ENCODE assay signal across 10 cellular contexts in the genomic region with DNA sequence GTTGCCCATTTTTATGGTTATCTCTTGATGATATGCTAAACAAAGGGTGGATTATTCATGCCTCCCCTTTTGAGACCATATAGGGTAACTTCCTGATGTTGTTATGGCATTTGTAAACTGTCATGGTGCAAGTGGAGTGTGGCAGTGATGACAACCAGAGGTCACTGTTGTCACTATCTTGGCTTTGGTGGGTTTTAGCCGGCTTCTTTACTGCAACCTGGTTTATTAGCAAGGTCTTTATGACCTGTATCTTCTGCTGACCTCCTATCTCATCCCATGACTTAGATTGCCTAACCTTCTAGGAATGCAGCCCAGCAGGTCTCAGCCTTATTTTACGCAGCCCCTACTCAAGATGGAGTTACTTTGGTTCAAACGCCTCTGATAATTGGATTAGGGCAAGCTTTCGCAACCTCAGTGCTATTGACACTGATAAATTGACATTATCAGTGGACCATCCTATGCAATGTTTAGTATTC. TPM values are rescaled to one million over a fixed set of nuclear protein-coding genes. Genes with fewer than 3 reads are reported as not detected.
DNase-seq lines count a peak whose midpoint lies in the region; ATAC-seq, FAIRE-seq and TF ChIP-seq lines count a peak whose summit lies in the region.
"Had no signal": no experiment of that assay in that cellular context is flagged by ENCODE, and none has a peak within 500 bp of the region (broad histone marks: within the 10 kb centered on the region; RNA-seq: fewer than 3 reads in every experiment).

No MANE protein-coding gene starts in this region.

- H2AFZ ChIP-seq in neural progenitor cell (replicated peaks): peak overlapping the region; percentile 84

- H3K27me3 ChIP-seq in HUES6 (ENCODE audit: control insufficient read depth, insufficient read depth, low read length): no peaks in the 10 kb centered on the region
- H3K27me3 ChIP-seq in neural progenitor cell: no peaks in the 10 kb centered on the region

- no peaks in the 10 kb centered on the region for H3K27me3 Mint-ChIP-seq in activated CD8-positive, alpha-beta T cell treated with anti-CD3 and anti-CD28 coated beads, Interleukin-2, amount 10 ng/mL, durations not matched to agents 7 days and 5 days (ENCODE audit: low read depth)
- no peaks in the 10 kb centered on the region for H3K27me3 Mint-ChIP-seq in neural progenitor cell (ENCODE audit: insufficient read depth, low read depth)
- H3K27me3 Mint-ChIP-seq in activated naive CD8-positive, alpha-beta T cell treated with anti-CD3 and anti-CD28 coated beads, Interleukin-2, amount 50 U/mL, for 24 hours: no peaks in the 10 kb centered on the region

- peak overlapping the region; percentile 74 for H3K4me3 ChIP-seq in HUES6 (ENCODE audit: low read depth, low read length)
- peak overlapping the region; percentile 57 for H3K4me3 ChIP-seq in neural progenitor cell
- H3K4me3 ChIP-seq: coronary artery had no signal

- ATAC-seq in activated CD8-positive, alpha-beta T cell treated with anti-CD3 and anti-CD28 coated beads, Interleukin-2, amount 10 ng/mL, durations not matched to agents 7 days and 5 days: no peak
- no peak for ATAC-seq in activated naive CD8-positive, alpha-beta T cell treated with anti-CD3 and anti-CD28 coated beads, Interleukin-2, amount 50 U/mL, for 24 hours

- H3K4me1 ChIP-seq in HUES6 (ENCODE audit: control insufficient read depth, insufficient read depth, low read length): peaks cover 26% of the 10 kb centered on the region
- peaks cover 23% of the 10 kb centered on the region for H3K4me1 ChIP-seq in neural progenitor cell

- no peak overlapping the region for H3K4me3 Mint-ChIP-seq in activated CD8-positive, alpha-beta T cell treated with anti-CD3 and anti-CD28 coated beads, Interleukin-2, amount 10 ng/mL, durations not matched to agents 7 days and 5 days
- peak overlapping the region; percentile 88 for H3K4me3 Mint-ChIP-seq in neural progenitor cell
- H3K4me3 Mint-ChIP-seq in activated naive CD8-positive, alpha-beta T cell treated with anti-CD3 and anti-CD28 coated beads, Interleukin-2, amount 50 U/mL, for 24 hours: no peak overlapping the region

- no peak overlapping the region for H3K27ac Mint-ChIP-seq in activated CD8-positive, alpha-beta T cell treated with anti-CD3 and anti-CD28 coated beads, Interleukin-2, amount 10 ng/mL, durations not matched to agents 7 days and 5 days
- peak overlapping the region; percentile 40 for H3K27ac Mint-ChIP-seq in neural progenitor cell
- H3K27ac Mint-ChIP-seq in activated naive CD8-positive, alpha-beta T cell treated with anti-CD3 and anti-CD28 coated beads, Interleukin-2, amount 50 U/mL, for 24 hours: no peak overlapping the region

- H3F3A ChIP-seq in neural progenitor cell (ENCODE audit: low read depth): peaks cover 31% of the 10 kb centered on the region

- no peaks in the 10 kb centered on the region for H3K9me3 Mint-ChIP-seq in activated CD8-positive, alpha-beta T cell treated with anti-CD3 and anti-CD28 coated beads, Interleukin-2, amount 10 ng/mL, durations not matched to agents 7 days and 5 days (ENCODE audit: insufficient read depth)
- no peaks in the 10 kb centered on the region for H3K9me3 Mint-ChIP-seq in neural progenitor cell
- H3K9me3 Mint-ChIP-seq in activated naive CD8-positive, alpha-beta T cell treated with anti-CD3 and anti-CD28 coated beads, Interleukin-2, amount 50 U/mL, for 24 hours: no peaks in the 10 kb centered on the region

- POLR2A ChIA-PET in activated CD8-positive, alpha-beta T cell treated with anti-CD3 and anti-CD28 coated beads, Interleukin-2, amount 10 ng/mL, durations not matched to agents 7 days and 5 days (lab: Charles Lee): interaction anchor here (1.3 kb wide), 2 partner anchors 17 to 38 kb away, joined by 3 to 6 read pairs; a partner anchor contains a TSS

- H3K9ac ChIP-seq in HUES6 (ENCODE audit: low read length): peak overlapping the region; percentile 84
- H3K9ac ChIP-seq in neural progenitor cell: no peak overlapping the region

- peak; percentile 21 for TF ChIP-seq CTCF in neural progenitor cell (IDR thresholded peaks at IDR 0.05)

- no peaks in the 10 kb centered on the region for H3K79me2 ChIP-seq in neural progenitor cell (ENCODE audit: low read depth)

- H3K36me3 ChIP-seq in HUES6 (ENCODE audit: control insufficient read depth, insufficient read depth, low read length) (no peaks in the 10 kb centered on the region), neural progenitor cell (no peaks in the 10 kb centered on the region)

- no peak for DNase-seq in GM12891 (ENCODE audit: insufficient read length, low spot score)
- peak; percentile 33 for DNase-seq in activated CD8-positive, alpha-beta T cell treated with anti-CD3 and anti-CD28 coated beads, Interleukin-2, amount 10 ng/mL, durations not matched to agents 7 days and 5 days
- peak; percentile 27 for DNase-seq in neural progenitor cell (ENCODE audit: low spot score)
- DNase-seq in HCEC 1CT: no peak
- no peak for DNase-seq in activated naive CD8-positive, alpha-beta T cell treated with anti-CD3 and anti-CD28 coated beads, Interleukin-2, amount 50 U/mL, for 24 hours
- no peak for DNase-seq in kidney glomerular epithelial cell (lab: John Stamatoyannopoulos, UW)
- DNase-seq: activated gamma-delta T cell, DMS79 had no signal

- peak overlapping the region; percentile 94 for H3K4me2 ChIP-seq in neural progenitor cell

- FAIRE-seq in GM12891 (lab: Jason Lieb, UNC): peak; percentile 23

- peaks cover 7% of the 10 kb centered on the region for H4K20me1 ChIP-seq in neural progenitor cell (ENCODE audit: low read depth)

- TF ChIP-seq POLR2A in GM12891 (IDR thresholded peaks at IDR 0.05; ENCODE audit: low read depth, low read length): no peak

- peak overlapping the region; percentile 94 for H3K27ac ChIP-seq in HUES6 (ENCODE audit: low read depth, low read length)
- no peak overlapping the region for H3K27ac ChIP-seq in neural progenitor cell

- no peaks in the 10 kb centered on the region for H3K36me3 Mint-ChIP-seq in activated CD8-positive, alpha-beta T cell treated with anti-CD3 and anti-CD28 coated beads, Interleukin-2, amount 10 ng/mL, durations not matched to agents 7 days and 5 days (ENCODE audit: low read depth)
- no peaks in the 10 kb centered on the region for H3K36me3 Mint-ChIP-seq in neural progenitor cell
- no peaks in the 10 kb centered on the region for H3K36me3 Mint-ChIP-seq in activated naive CD8-positive, alpha-beta T cell treated with anti-CD3 and anti-CD28 coated beads, Interleukin-2, amount 50 U/mL, for 24 hours (ENCODE audit: low read depth)

- CTCF ChIA-PET in activated CD8-positive, alpha-beta T cell treated with anti-CD3 and anti-CD28 coated beads, Interleukin-2, amount 10 ng/mL, durations not matched to agents 7 days and 5 days (lab: Charles Lee): interaction anchor here (0.8 to 5.6 kb wide), 17 partner anchors 10 to 172 kb away, joined by 3 to 89 read pairs (median 11); a partner anchor contains a TSS

- H3K4me1 Mint-ChIP-seq in activated CD8-positive, alpha-beta T cell treated with anti-CD3 and anti-CD28 coated beads, Interleukin-2, amount 10 ng/mL, durations not matched to agents 7 days and 5 days (ENCODE audit: low read depth): peaks cover 25% of the 10 kb centered on the region
- peaks cover 41% of the 10 kb centered on the region for H3K4me1 Mint-ChIP-seq in neural progenitor cell
- H3K4me1 Mint-ChIP-seq in activated naive CD8-positive, alpha-beta T cell treated with anti-CD3 and anti-CD28 coated beads, Interleukin-2, amount 50 U/mL, for 24 hours: peaks cover 18% of the 10 kb centered on the region

- H3K9me3 ChIP-seq in HUES6 (ENCODE audit: control insufficient read depth, insufficient read depth, low read depth, low read length) (no peaks in the 10 kb centered on the region), neural progenitor cell (ENCODE audit: low read depth) (no peaks in the 10 kb centered on the region)

TF ChIP-seq in GM12891, 5 proteins besides CTCF, POLR2A, EP300 and RAD21:
- no peak for TF ChIP-seq POLR2AphosphoS5 (IDR thresholded peaks at IDR 0.05; ENCODE audit: low read depth, low read length)
- TF ChIP-seq TAF1 (IDR thresholded peaks at IDR 0.05; ENCODE audit: low read depth, low read length): no peak
- TF ChIP-seq POU2F2 (IDR thresholded peaks at IDR 0.05; ENCODE audit: low read depth, low read length): no peak
- no peak for TF ChIP-seq SPI1 (IDR thresholded peaks at IDR 0.05; ENCODE audit: low read depth, low read length)
- no peak for TF ChIP-seq PAX5 (IDR thresholded peaks at IDR 0.05; ENCODE audit: insufficient read depth, low read length, severe bottlenecking)

RNA-seq across cellular contexts. Expression of a gene that starts 36.9 kb away (rescaled TPM):
- 3.5 TPM for polyA plus RNA-seq in GM12891 (2012; ENCODE audit: low read depth, missing spikeins)
- total RNA-seq in activated CD8-positive, alpha-beta T cell treated with anti-CD3 and anti-CD28 coated beads, Interleukin-2, amount 10 ng/mL, durations not matched to agents 7 days and 5 days: 10 to 100 TPM; 14.2 to 14.7 TPM
- 2.3 and 6.7 TPM in 2 replicates for total RNA-seq in neural progenitor cell (ENCODE audit: low replicate concordance)

RNA-seq across cellular contexts. Expression of a gene that starts 37.8 kb away (rescaled TPM):
- polyA plus RNA-seq in GM12891 (2012; ENCODE audit: low read depth, missing spikeins): 8.2 TPM
- 10 to 100 TPM; 15.9 to 17.6 TPM for total RNA-seq in activated CD8-positive, alpha-beta T cell treated with anti-CD3 and anti-CD28 coated beads, Interleukin-2, amount 10 ng/mL, durations not matched to agents 7 days and 5 days
- 125 and 167 TPM in 2 replicates for total RNA-seq in neural progenitor cell (ENCODE audit: low replicate concordance)

Comparison
In these comparisons a context has a peak if more than half of its experiments do, and no peak if none do; other contexts are left out.
1. DNase-seq: peak in activated CD8-positive, alpha-beta T cell treated with anti-CD3 and anti-CD28 coated beads, Interleukin-2, amount 10 ng/mL, durations not matched to agents 7 days and 5 days (single experiment) and neural progenitor cell (single experiment); none in GM12891 (single experiment), HCEC 1CT (single experiment), activated naive CD8-positive, alpha-beta T cell treated with anti-CD3 and anti-CD28 coated beads, Interleukin-2, amount 50 U/mL, for 24 hours (single experiment) and kidney glomerular epithelial cell (single experiment).